8 cellular contexts compared by ENCODE assay signal in genomic region chr1:67053785-67054759, GRCh38.
DNase-seq lines count a peak whose midpoint lies in the region; ATAC-seq and TF ChIP-seq lines count a peak whose summit lies in the region.

SLC35D1 (minus strand) TSS chr1:67054148; CDS start chr1:67054013, 135 bp downstream.

- in situ Hi-C loops in GM18951 (cut with MboI; ENCODE audit: low sequenced_read_pairs, unreplicated experiment), result no loop called here

- DNase-seq in AG10803 (ENCODE audit: low read depth) (peak; percentile 56), NCI-H345 treated with DMSO at 0.1 percent for 48 hours (lab: John Stamatoyannopoulos, UW; ENCODE audit: unreplicated experiment) (peak; percentile 68), cerebellar nuclear complex (lab: John Stamatoyannopoulos, UW) (peak; percentile 20 to 30), kidney glomerular epithelial cell (lab: John Stamatoyannopoulos, UW) (peak; percentile 57)
- peak; percentile 77 for DNase-seq in activated CD4-positive, CD25-positive, alpha-beta regulatory T cell treated with anti-CD3 and anti-CD28 coated beads, Interleukin-2, amount 50 U/mL, for 72 hours
- peak; percentile 43 to 80 (median 64) for DNase-seq in stimulated activated CD4-positive, alpha-beta T cell treated with anti-CD3 and anti-CD28 coated beads, Interleukin-1b, Interleukin-23, amount 100 ng/mL, for 24 hours (ENCODE audit: low read depth in 4 of 4, low spot score in 1 of 4)

- ATAC-seq in HG03175 (IDR thresholded peaks at IDR 0.05; ENCODE audit: unreplicated experiment), result peak; percentile 80

- TF ChIP-seq POLR2A in GM18951 (IDR thresholded peaks at IDR 0.05; ENCODE audit: extremely low read depth, insufficient read depth, insufficient read length), result peak; percentile 70

- H3K4me3 ChIP-seq in AG10803 (ENCODE audit: low read length), result peak within 1 kb of the TSS; percentile 83

- TF ChIP-seq CTCF in AG10803 (conservative IDR thresholded peaks at IDR 0.05; ENCODE audit: low read length), result no peak

Comparison
In these comparisons a context has a peak if more than half of its experiments do, and no peak if none do; other contexts are left out.
1. Peak in every context shown above with its lines: DNase-seq, ATAC-seq and H3K4me3 ChIP-seq.
2. DNase-seq: peak in every context shown above with its lines; median percentile 77 in activated CD4-positive, CD25-positive, alpha-beta regulatory T cell treated with anti-CD3 and anti-CD28 coated beads, Interleukin-2, amount 50 U/mL, for 72 hours; 68 in NCI-H345 treated with DMSO at 0.1 percent for 48 hours; 64 in stimulated activated CD4-positive, alpha-beta T cell treated with anti-CD3 and anti-CD28 coated beads, Interleukin-1b, Interleukin-23, amount 100 ng/mL, for 24 hours; 57 in kidney glomerular epithelial cell; 56 in AG10803; 25 in cerebellar nuclear complex.